Comparison of ENCODE assay signal across 8 cellular contexts in genomic region chr19:3506384-3507340, GRCh38. TPM values are rescaled to one million over a fixed set of nuclear protein-coding genes. Genes with fewer than 3 reads are reported as not detected.
DNase-seq lines count a peak whose midpoint lies in the region; ATAC-seq, FAIRE-seq and TF ChIP-seq lines count a peak whose summit lies in the region.

No MANE protein-coding gene starts in this region.

- H3K79me2 ChIP-seq in OCI-LY3 (ENCODE audit: low read length): peaks cover 55% of the 10 kb centered on the region
- H3K79me2 ChIP-seq in K562 (ENCODE audit: control insufficient read depth, insufficient read depth, low read length): peaks cover 58% of the 10 kb centered on the region

- H3K4me1 Mint-ChIP-seq in CD14-positive monocyte: peaks cover 40% of the 10 kb centered on the region

- 4% methylated on average over 39 of the region's 69 CpGs for WGBS in K562 (ENCODE audit: insufficient coverage, low coverage, missing lambda C conversion rate)

- peak overlapping the region; percentile 85 for H3K4me3 ChIP-seq in OCI-LY3 (ENCODE audit: low read length)
- H3K4me3 ChIP-seq in K562: peak overlapping the region; percentile 99

- H3K27ac Mint-ChIP-seq in CD14-positive monocyte: peak overlapping the region; percentile 82 to 97 (median 90)

- peaks cover 31% of the 10 kb centered on the region for H4K20me1 ChIP-seq in OCI-LY3 (ENCODE audit: insufficient read depth, low read length)
- peaks cover 37% of the 10 kb centered on the region for H4K20me1 ChIP-seq in K562 (replicated peaks; ENCODE audit: control insufficient read depth, insufficient read depth, low read length)

- H3K9me3 ChIP-seq in OCI-LY3 (ENCODE audit: insufficient read depth, low read length) (no peaks in the 10 kb centered on the region), K562 (replicated peaks; ENCODE audit: control insufficient read depth, insufficient read depth, low read depth, low read length) (no peaks in the 10 kb centered on the region)

- BruUV-seq in K562 (replicated peaks; lab: Mats Ljungman, UMichigan): TSS peak; percentile 31

- H3K4me1 ChIP-seq in OCI-LY3 (ENCODE audit: low read length) (peaks cover 14% of the 10 kb centered on the region), K562 (replicated peaks in 1 of 2; ENCODE audit: control insufficient read depth in 2 of 2, insufficient read depth in 2 of 2, low read length in 2 of 2) (peaks cover 24 to 74% of the 10 kb centered on the region in 2 experiments; a peak in 4 of 5 replicates)

- peak overlapping the region; percentile 43 for H3K27ac ChIP-seq in OCI-LY3 (ENCODE audit: low read length)
- H3K27ac ChIP-seq in K562 (ENCODE audit: extremely low read depth, low read depth, low read length): peak overlapping the region; percentile 92

- H2AFZ ChIP-seq in OCI-LY3 (ENCODE audit: low read depth, low read length) (no peak overlapping the region), K562 (ENCODE audit: low read depth, low read length) (peak overlapping the region; percentile 70; the same call in 1 of the 2 replicates)

- no peak for TF ChIP-seq EP300 in K562 (IDR thresholded peaks at IDR 0.05; ENCODE audit: low read length)

- CTCF ChIA-PET in K562 (lab: Yijun Ruan, JAX; ENCODE audit: low intra/inter-chr PET ratio): no interaction called here

- peaks cover 24% of the 10 kb centered on the region for H3K36me3 ChIP-seq in OCI-LY3 (replicated peaks; ENCODE audit: low read depth, low read length)
- H3K36me3 ChIP-seq in K562 (ENCODE audit: control insufficient read depth, insufficient read depth, low read length): peaks cover 31% of the 10 kb centered on the region; the same call in 2 of the 3 replicates

- POLR2A ChIA-PET in K562 (lab: Yijun Ruan, JAX): interaction anchor here (0.8 to 1.0 kb wide), 2 partner anchors 14 to 72 kb away, joined by 4 to 5 read pairs; no protein-coding TSS in a partner anchor

- H3K9ac ChIP-seq in OCI-LY3 (ENCODE audit: low read length) (peak overlapping the region; percentile 84), K562 (ENCODE audit: insufficient read depth in 1 of 2, low read depth in 2 of 2, low read length in 2 of 2) (peak overlapping the region; percentile 91 to 94)

- H3K9me1 ChIP-seq in K562 (ENCODE audit: control insufficient read depth, insufficient read depth, low read length): peaks cover 10% of the 10 kb centered on the region

- H3K4me3 Mint-ChIP-seq in CD14-positive monocyte: peak overlapping the region; percentile 94 to 95

- TF ChIP-seq RAD21 in K562 (CRISPR knock-in tag; conservative IDR thresholded peaks at IDR 0.05 in 1 of 2, IDR thresholded peaks at IDR 0.05 in 1 of 2): no peak

- peak; percentile 18 for ATAC-seq in GM21447 (IDR thresholded peaks at IDR 0.05; ENCODE audit: unreplicated experiment)
- ATAC-seq in K562: peak; percentile 13

- intact Hi-C loops in CD14-positive monocyte (cut with micrococcal nuclease) (loop anchor here (1.0 to 10.0 kb wide), 5 partner anchors 7 to 72 kb away; partner anchors contain the start of genes HMG20B (in 1 of the 2) and MFSD12 (in 1 of the 2)), K562 (cut with micrococcal nuclease) (no loop called here)

- no peak for FAIRE-seq in K562 (lab: Jason Lieb, UNC)

- peaks cover 0 to 3% (median 0%) of the 10 kb centered on the region in 7 donors for H3K9me3 Mint-ChIP-seq in CD14-positive monocyte

- peak overlapping the region; percentile 93 for H3K4me2 ChIP-seq in OCI-LY3 (ENCODE audit: low read length)
- H3K4me2 ChIP-seq in K562 (ENCODE audit: insufficient read depth, low read length): peak overlapping the region; percentile 88

- in situ Hi-C loops in K562 (cut with MboI): no loop called here

- no peak for TF ChIP-seq POLR2A in K562 (conservative IDR thresholded peaks at IDR 0.05)

- TF ChIP-seq CTCF in CD14-positive monocyte (IDR thresholded peaks at IDR 0.05) (no peak), OCI-LY3 (IDR thresholded peaks at IDR 0.05; ENCODE audit: low read depth, low read length) (no peak), K562 (IDR thresholded peaks at IDR 0.05 in 2 of 3, conservative IDR thresholded peaks at IDR 0.05 in 1 of 3; ENCODE audit: insufficient read depth in 2 of 3, low read depth in 1 of 3, low read length in 3 of 3) (no peak)

- DNase-seq in CD14-positive monocyte (ENCODE audit: low spot score) (no peak), K562 (ENCODE audit: extremely low read depth in 1 of 4, low spot score in 3 of 4) (peak; percentile 28 to 62 (median 48)), iris pigment epithelial cell (ENCODE audit: low read depth) (peak; percentile 24), NCI-H1105 (lab: John Stamatoyannopoulos, UW) (no peak), NCI-H1694 treated with DMSO at 0.1 percent for 48 hours (lab: John Stamatoyannopoulos, UW) (no peak)
- DNase-seq in stimulated activated CD4-positive, alpha-beta T cell treated with anti-CD3 and anti-CD28 coated beads, Interleukin-1b, Interleukin-23, amount 100 ng/mL, for 48 hours: peak; percentile 26

- H3K36me3 Mint-ChIP-seq in CD14-positive monocyte: peaks cover 22 to 33% of the 10 kb centered on the region in 2 donors

- H3K27me3 ChIP-seq in OCI-LY3 (ENCODE audit: low read depth, low read length) (no peaks in the 10 kb centered on the region), K562 (ENCODE audit: control insufficient read depth in 2 of 2, insufficient read depth in 2 of 2, low read length in 2 of 2) (no peaks in the 10 kb centered on the region)

- peaks cover 0 to 3% (median 2%) of the 10 kb centered on the region in 3 donors for H3K27me3 Mint-ChIP-seq in CD14-positive monocyte (ENCODE audit: low read depth in 3 of 3)

RNA-seq across cellular contexts. Expression of gene FZR1, which starts 0.6 kb away (rescaled TPM):
- polyA plus RNA-seq in CD14-positive monocyte (1 to 10 TPM; 7.7 to 9.4 TPM), K562 (2011; rRNA removed) (22.2 and 37.4 TPM in 2 replicates), K562 (2014; fragmentation: Illumina TruSeq; extraction: Trizol) (21.6 and 40.6 TPM in 2 replicates), K562 (2014; fragmentation: Nextera tagmentation; extraction: Ambion mirVana) (under 1 TPM; 0.18 to 0.28 TPM), K562 (2014; rRNA removed) (23.6 and 30.6 TPM in 2 replicates)
- total RNA-seq in K562 (2011; cell fraction: chromatin; rRNA removed; ENCODE audit: low replicate concordance): 50.6 and 186 TPM in 2 replicates
- 95.1 and 105 TPM in 2 replicates for total RNA-seq in K562 (2011; cell fraction: nucleolus; rRNA removed)
- 50.0 and 65.9 TPM in 2 replicates for total RNA-seq in K562 (2011; cell fraction: nucleoplasm; rRNA removed)
- total RNA-seq in K562 (2014; rRNA removed) (24.1 and 42.2 TPM in 2 replicates), K562 (2014; rRNA removed; fragmentation: Illumina TruSeq; extraction: Trizol) (5.0 and 5.7 TPM in 2 replicates), K562 (2015; rRNA removed; fragmentation: Illumina TruSeq; extraction: Trizol) (18.0 and 22.3 TPM in 2 replicates), K562 (2021) (45.4 and 48.0 TPM in 2 replicates)
- polyA plus RNA-seq in K562 (2011; cell fraction: cytosol; rRNA removed): 18.2 and 33.8 TPM in 2 replicates
- polyA plus RNA-seq in K562 (2011; cell fraction: nucleus; rRNA removed): 112 and 152 TPM in 2 replicates
- polyA plus RNA-seq in K562 (2012): 39.8 and 40.4 TPM in 2 replicates
- 6.9 and 8.2 TPM in 2 replicates for polyA minus RNA-seq in K562 (2011; rRNA and poly(A)+ RNA removed)
- polyA minus RNA-seq in K562 (2011; cell fraction: cytosol; rRNA and poly(A)+ RNA removed): 32.1 and 44.7 TPM in 2 replicates
- polyA minus RNA-seq in K562 (2011; cell fraction: nucleus; rRNA and poly(A)+ RNA removed): 18.8 and 33.2 TPM in 2 replicates

RNA-seq across cellular contexts. Expression of gene DOHH, which starts 6.2 kb away (rescaled TPM):
- polyA plus RNA-seq in CD14-positive monocyte (1 to 10 TPM; 3.7 to 4.1 TPM), K562 (2011; rRNA removed) (5.1 and 6.3 TPM in 2 replicates), K562 (2014; fragmentation: Illumina TruSeq; extraction: Trizol) (1.2 and 8.2 TPM in 2 replicates), K562 (2014; fragmentation: Nextera tagmentation; extraction: Ambion mirVana) (under 1 TPM; 0.14 to 0.15 TPM), K562 (2014; rRNA removed) (31.2 and 32.8 TPM in 2 replicates)
- total RNA-seq in K562 (2011; cell fraction: chromatin; rRNA removed; ENCODE audit: low replicate concordance): 1.7 and 7.3 TPM in 2 replicates
- total RNA-seq in K562 (2011; cell fraction: nucleolus; rRNA removed): 15.4 and 16.5 TPM in 2 replicates
- 6.7 and 6.9 TPM in 2 replicates for total RNA-seq in K562 (2011; cell fraction: nucleoplasm; rRNA removed)
- total RNA-seq in K562 (2014; rRNA removed) (47.2 and 58.7 TPM in 2 replicates), K562 (2014; rRNA removed; fragmentation: Illumina TruSeq; extraction: Trizol) (1.1 and 1.8 TPM in 2 replicates), K562 (2015; rRNA removed; fragmentation: Illumina TruSeq; extraction: Trizol) (10.4 and 10.6 TPM in 2 replicates), K562 (2021) (21.4 and 31.0 TPM in 2 replicates)
- polyA plus RNA-seq in K562 (2011; cell fraction: cytosol; rRNA removed): 7.6 and 28.6 TPM in 2 replicates
- polyA plus RNA-seq in K562 (2011; cell fraction: nucleus; rRNA removed): 4.8 and 12.7 TPM in 2 replicates
- polyA plus RNA-seq in K562 (2012): 15.9 and 28.3 TPM in 2 replicates
- 1.1 and 2.0 TPM in 2 replicates for polyA minus RNA-seq in K562 (2011; rRNA and poly(A)+ RNA removed)
- 10.9 and 15.2 TPM in 2 replicates for polyA minus RNA-seq in K562 (2011; cell fraction: cytosol; rRNA and poly(A)+ RNA removed)
- polyA minus RNA-seq in K562 (2011; cell fraction: nucleus; rRNA and poly(A)+ RNA removed): 5.5 and 6.3 TPM in 2 replicates

RNA-seq across cellular contexts. Expression of gene SMIM44, which starts 23.4 kb away (rescaled TPM):
- polyA plus RNA-seq in CD14-positive monocyte (not detected), K562 (2011; rRNA removed) (not detected in 2 replicates), K562 (2014; fragmentation: Illumina TruSeq; extraction: Trizol) (not detected in 2 replicates), K562 (2014; fragmentation: Nextera tagmentation; extraction: Ambion mirVana) (not detected), K562 (2014; rRNA removed) (not detected in 2 replicates)
- total RNA-seq in K562 (2011; cell fraction: chromatin; rRNA removed; ENCODE audit: low replicate concordance): not detected in 2 replicates
- not detected in 2 replicates for total RNA-seq in K562 (2011; cell fraction: nucleolus; rRNA removed)
- total RNA-seq in K562 (2011; cell fraction: nucleoplasm; rRNA removed): not detected in 2 replicates
- total RNA-seq in K562 (2014; rRNA removed) (not detected in 2 replicates), K562 (2014; rRNA removed; fragmentation: Illumina TruSeq; extraction: Trizol) (not detected in 2 replicates), K562 (2015; rRNA removed; fragmentation: Illumina TruSeq; extraction: Trizol) (not detected in 2 replicates), K562 (2021) (not detected in 2 replicates)
- polyA plus RNA-seq in K562 (2011; cell fraction: cytosol; rRNA removed): not detected in 2 replicates
- polyA plus RNA-seq in K562 (2011; cell fraction: nucleus; rRNA removed): not detected in 2 replicates
- polyA plus RNA-seq in K562 (2012): not detected in 2 replicates
- not detected in 2 replicates for polyA minus RNA-seq in K562 (2011; rRNA and poly(A)+ RNA removed)
- polyA minus RNA-seq in K562 (2011; cell fraction: cytosol; rRNA and poly(A)+ RNA removed): not detected in 2 replicates
- not detected in 2 replicates for polyA minus RNA-seq in K562 (2011; cell fraction: nucleus; rRNA and poly(A)+ RNA removed)

RNA-seq across cellular contexts. Expression of gene SMIM24, which starts 26.3 kb away (rescaled TPM):
- polyA plus RNA-seq in CD14-positive monocyte (under 1 TPM in 1 of 2 donors, not detected in 1; 0.30 TPM), K562 (2011; rRNA removed) (12.3 and 12.9 TPM in 2 replicates), K562 (2014; fragmentation: Illumina TruSeq; extraction: Trizol) (2.9 and 3.0 TPM in 2 replicates), K562 (2014; fragmentation: Nextera tagmentation; extraction: Ambion mirVana) (1 to 10 TPM in 1 of 2 experiments, under 1 TPM in 1; 0.86 to 1.8 TPM), K562 (2014; rRNA removed) (0.77 and 1.6 TPM in 2 replicates)
- total RNA-seq in K562 (2011; cell fraction: chromatin; rRNA removed; ENCODE audit: low replicate concordance): 2.1 and 3.1 TPM in 2 replicates
- 3.2 and 3.8 TPM in 2 replicates for total RNA-seq in K562 (2011; cell fraction: nucleolus; rRNA removed)
- 3.5 and 8.2 TPM in 2 replicates for total RNA-seq in K562 (2011; cell fraction: nucleoplasm; rRNA removed)
- total RNA-seq in K562 (2014; rRNA removed) (0.45 and 1.2 TPM in 2 replicates), K562 (2014; rRNA removed; fragmentation: Illumina TruSeq; extraction: Trizol) (0.73 and 1.1 TPM in 2 replicates), K562 (2015; rRNA removed; fragmentation: Illumina TruSeq; extraction: Trizol) (not detected in 2 replicates), K562 (2021) (1.1 and 1.4 TPM in 2 replicates)
- polyA plus RNA-seq in K562 (2011; cell fraction: cytosol; rRNA removed): 9.2 and 18.1 TPM in 2 replicates
- 3.3 and 7.5 TPM in 2 replicates for polyA plus RNA-seq in K562 (2011; cell fraction: nucleus; rRNA removed)
- 2.3 and 5.3 TPM in 2 replicates for polyA plus RNA-seq in K562 (2012)
- polyA minus RNA-seq in K562 (2011; rRNA and poly(A)+ RNA removed): 3.8 and 4.3 TPM in 2 replicates
- polyA minus RNA-seq in K562 (2011; cell fraction: cytosol; rRNA and poly(A)+ RNA removed): 2.2 and 5.2 TPM in 2 replicates
- polyA minus RNA-seq in K562 (2011; cell fraction: nucleus; rRNA and poly(A)+ RNA removed): 1.7 TPM in 1 of 2 replicates, not detected in the other

RNA-seq across cellular contexts. Expression of gene TEKTIP1, which starts 32.3 kb away (rescaled TPM):
- polyA plus RNA-seq in CD14-positive monocyte (not detected), K562 (2011; rRNA removed) (not detected in 2 replicates), K562 (2014; fragmentation: Illumina TruSeq; extraction: Trizol) (not detected in 2 replicates), K562 (2014; fragmentation: Nextera tagmentation; extraction: Ambion mirVana) (not detected), K562 (2014; rRNA removed) (not detected in 2 replicates)
- total RNA-seq in K562 (2011; cell fraction: chromatin; rRNA removed; ENCODE audit: low replicate concordance): not detected in 2 replicates
- not detected in 2 replicates for total RNA-seq in K562 (2011; cell fraction: nucleolus; rRNA removed)
- not detected in 2 replicates for total RNA-seq in K562 (2011; cell fraction: nucleoplasm; rRNA removed)
- total RNA-seq in K562 (2014; rRNA removed) (not detected in 2 replicates), K562 (2014; rRNA removed; fragmentation: Illumina TruSeq; extraction: Trizol) (not detected in 2 replicates), K562 (2015; rRNA removed; fragmentation: Illumina TruSeq; extraction: Trizol) (0.26 TPM in 1 of 2 replicates, not detected in the other), K562 (2021) (0.29 and 0.66 TPM in 2 replicates)
- polyA plus RNA-seq in K562 (2011; cell fraction: cytosol; rRNA removed): not detected in 2 replicates
- 0.53 TPM in 1 of 2 replicates, not detected in the other for polyA plus RNA-seq in K562 (2011; cell fraction: nucleus; rRNA removed)
- polyA plus RNA-seq in K562 (2012): 0.44 and 0.68 TPM in 2 replicates
- not detected in 2 replicates for polyA minus RNA-seq in K562 (2011; rRNA and poly(A)+ RNA removed)
- not detected in 2 replicates for polyA minus RNA-seq in K562 (2011; cell fraction: cytosol; rRNA and poly(A)+ RNA removed)
- polyA minus RNA-seq in K562 (2011; cell fraction: nucleus; rRNA and poly(A)+ RNA removed): not detected in 2 replicates

Comparison
In these comparisons a context has a peak if more than half of its experiments do, and no peak if none do; other contexts are left out.
1. DNase-seq: peak in K562 (4 of 4), iris pigment epithelial cell (single experiment) and stimulated activated CD4-positive, alpha-beta T cell treated with anti-CD3 and anti-CD28 coated beads, Interleukin-1b, Interleukin-23, amount 100 ng/mL, for 48 hours (single experiment); none in CD14-positive monocyte (single experiment), NCI-H1105 (single experiment) and NCI-H1694 treated with DMSO at 0.1 percent for 48 hours (single experiment).